Comparison of ENCODE assay signal across 2 cellular contexts in the genomic region with DNA sequence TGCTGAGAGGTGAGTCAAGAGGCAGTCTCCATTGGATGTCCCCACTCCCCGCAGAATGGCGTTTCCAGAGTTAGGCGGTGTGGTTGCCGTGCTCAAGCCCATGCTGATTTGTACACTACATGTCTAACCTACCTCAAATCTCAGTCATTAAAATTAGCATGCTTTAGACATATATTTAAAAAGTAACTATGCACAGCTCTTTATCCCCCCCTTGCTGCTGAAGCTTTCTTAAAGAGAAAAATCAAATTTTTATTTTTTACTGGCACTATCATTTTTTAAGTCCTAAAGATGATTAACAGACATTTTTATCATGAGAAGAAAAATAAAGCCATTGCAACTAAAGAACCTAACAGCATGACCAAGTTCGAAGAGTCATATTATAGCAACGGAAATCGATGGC.
TF ChIP-seq lines count a peak whose summit lies in the region.

No MANE protein-coding gene starts in this region.

TF ChIP-seq in HCT116, 20 proteins besides CTCF, POLR2A, EP300 and RAD21:
- no peak for TF ChIP-seq POLR2AphosphoS5 (IDR thresholded peaks at IDR 0.05; ENCODE audit: low read depth, low read length)
- TF ChIP-seq TCF7L2 (IDR thresholded peaks at IDR 0.05; ENCODE audit: borderline replicate concordance, extremely low read depth, insufficient read depth, insufficient read length): no peak
- no peak for TF ChIP-seq ZNF274 (IDR thresholded peaks at IDR 0.05; ENCODE audit: low read depth, low read length)
- no peak for TF ChIP-seq ATF3 (IDR thresholded peaks at IDR 0.05)
- no peak for TF ChIP-seq EGR1 (IDR thresholded peaks at IDR 0.05; ENCODE audit: low read depth)
- TF ChIP-seq ELF1 (IDR thresholded peaks at IDR 0.05; ENCODE audit: borderline replicate concordance, low read depth): no peak
- TF ChIP-seq SP1 (IDR thresholded peaks at IDR 0.05; ENCODE audit: low read depth): no peak
- no peak for TF ChIP-seq CBX3 (IDR thresholded peaks at IDR 0.05; ENCODE audit: low read depth)
- TF ChIP-seq EZH2 (IDR thresholded peaks at IDR 0.05): no peak
- no peak for TF ChIP-seq SRF (IDR thresholded peaks at IDR 0.05; ENCODE audit: low read depth)
- TF ChIP-seq CEBPB (IDR thresholded peaks at IDR 0.05; ENCODE audit: low read depth): no peak

TF ChIP-seq in K562, 482 proteins besides CTCF, POLR2A, EP300 and RAD21:
- TF ChIP-seq KLF10 (CRISPR knock-in tag; IDR thresholded peaks at IDR 0.05) (no peak), TEAD4 (IDR thresholded peaks at IDR 0.05; ENCODE audit: low read length) (no peak), TEAD4 (CRISPR knock-in tag; IDR thresholded peaks at IDR 0.05; ENCODE audit: borderline replicate concordance) (no peak), XRCC5 (IDR thresholded peaks at IDR 0.05; ENCODE audit: low read depth, low read length) (no peak), CREM (IDR thresholded peaks at IDR 0.05; ENCODE audit: low read depth) (no peak)
- TF ChIP-seq, protein P1, sequence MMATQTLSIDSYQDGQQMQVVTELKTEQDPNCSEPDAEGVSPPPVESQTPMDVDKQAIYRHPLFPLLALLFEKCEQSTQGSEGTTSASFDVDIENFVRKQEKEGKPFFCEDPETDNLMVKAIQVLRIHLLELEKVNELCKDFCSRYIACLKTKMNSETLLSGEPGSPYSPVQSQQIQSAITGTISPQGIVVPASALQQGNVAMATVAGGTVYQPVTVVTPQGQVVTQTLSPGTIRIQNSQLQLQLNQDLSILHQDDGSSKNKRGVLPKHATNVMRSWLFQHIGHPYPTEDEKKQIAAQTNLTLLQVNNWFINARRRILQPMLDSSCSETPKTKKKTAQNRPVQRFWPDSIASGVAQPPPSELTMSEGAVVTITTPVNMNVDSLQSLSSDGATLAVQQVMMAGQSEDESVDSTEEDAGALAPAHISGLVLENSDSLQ (IDR thresholded peaks at IDR 0.05): no peak
- TF ChIP-seq, protein P2, sequence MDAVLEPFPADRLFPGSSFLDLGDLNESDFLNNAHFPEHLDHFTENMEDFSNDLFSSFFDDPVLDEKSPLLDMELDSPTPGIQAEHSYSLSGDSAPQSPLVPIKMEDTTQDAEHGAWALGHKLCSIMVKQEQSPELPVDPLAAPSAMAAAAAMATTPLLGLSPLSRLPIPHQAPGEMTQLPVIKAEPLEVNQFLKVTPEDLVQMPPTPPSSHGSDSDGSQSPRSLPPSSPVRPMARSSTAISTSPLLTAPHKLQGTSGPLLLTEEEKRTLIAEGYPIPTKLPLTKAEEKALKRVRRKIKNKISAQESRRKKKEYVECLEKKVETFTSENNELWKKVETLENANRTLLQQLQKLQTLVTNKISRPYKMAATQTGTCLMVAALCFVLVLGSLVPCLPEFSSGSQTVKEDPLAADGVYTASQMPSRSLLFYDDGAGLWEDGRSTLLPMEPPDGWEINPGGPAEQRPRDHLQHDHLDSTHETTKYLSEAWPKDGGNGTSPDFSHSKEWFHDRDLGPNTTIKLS (IDR thresholded peaks at IDR 0.05; ENCODE audit: borderline replicate concordance, low read depth): no peak
